In genomic region chr12:108833355-108833733, GRCh38 we compare ENCODE assay signal across 9 cellular contexts. TPM values are rescaled to one million over a fixed set of nuclear protein-coding genes. Genes with fewer than 3 reads are reported as not detected.
DNase-seq lines count a peak whose midpoint lies in the region; ATAC-seq, FAIRE-seq and TF ChIP-seq lines count a peak whose summit lies in the region.
"Had no signal": no experiment of that assay in that cellular context is flagged by ENCODE, and none has a peak within 500 bp of the region (broad histone marks: within the 10 kb centered on the region; RNA-seq: fewer than 3 reads in every experiment).

No MANE protein-coding gene starts in this region.

- TF ChIP-seq CTCF in HFF-Myc (IDR thresholded peaks at IDR 0.05; ENCODE audit: low read depth, low read length, missing control alignments) = no peak
- TF ChIP-seq CTCF in body of pancreas (IDR thresholded peaks at IDR 0.05) = no peak
- TF ChIP-seq CTCF in keratinocyte (optimal IDR thresholded peaks at IDR 0.05 in 1 of 3, IDR thresholded peaks at IDR 0.05 in 1 of 3, conservative IDR thresholded peaks at IDR 0.05 in 1 of 3; ENCODE audit: extremely low read depth in 1 of 3, insufficient read depth in 2 of 3, low read length in 3 of 3) = no peak
- no peak for TF ChIP-seq CTCF in stomach (IDR thresholded peaks at IDR 0.05)

- peaks cover 0 to 2% of the 10 kb centered on the region in 2 donors for H3K36me3 ChIP-seq in body of pancreas (replicated peaks in 1 of 2; ENCODE audit: insufficient read depth in 1 of 2, low read depth in 2 of 2)
- H3K36me3 ChIP-seq in keratinocyte (ENCODE audit: control insufficient read depth in 2 of 2, extremely low read depth in 1 of 2, insufficient read depth in 2 of 2, low read length in 2 of 2) = peaks cover 15 to 51% of the 10 kb centered on the region in 2 experiments
- peaks cover 18 to 45% (median 43%) of the 10 kb centered on the region in 4 donors for H3K36me3 ChIP-seq in stomach

- FAIRE-seq in keratinocyte (lab: Jason Lieb, UNC) = peak; percentile 75

- DNase-seq in HFF-Myc (ENCODE audit: extremely low read depth, low read depth) = no peak
- DNase-seq in body of pancreas = peak in 1 of 4 donors; percentile 35
- no peak for DNase-seq in keratinocyte (ENCODE audit: low read depth, low spot score)
- no peak for DNase-seq in stomach
- no peak for DNase-seq in NCI-H345 treated with DMSO at 0.1 percent for 48 hours (lab: John Stamatoyannopoulos, UW; ENCODE audit: unreplicated experiment)
- no peak for DNase-seq in central memory CD4-positive, alpha-beta T cell
- DNase-seq: NCI-H1105 had no signal

- H3K4me3 ChIP-seq in HFF-Myc (replicated peaks; ENCODE audit: low read depth, low read length) = peak overlapping the region; percentile 14
- no peak overlapping the region for H3K4me3 ChIP-seq in body of pancreas
- peak overlapping the region in 2 of 3 experiments; percentile 53 to 59 for H3K4me3 ChIP-seq in keratinocyte (ENCODE audit: control insufficient read depth in 2 of 3, extremely low read depth in 1 of 3, insufficient read depth in 2 of 3, low read depth in 1 of 3, low read length in 3 of 3)
- no peak overlapping the region for H3K4me3 ChIP-seq in stomach

- H3K27me3 ChIP-seq in body of pancreas (no peaks in the 10 kb centered on the region), keratinocyte (ENCODE audit: control insufficient read depth, extremely low read depth, insufficient read depth, low read length) (no peaks in the 10 kb centered on the region), stomach (no peaks in the 10 kb centered on the region)

- H3K9ac ChIP-seq in keratinocyte (ENCODE audit: control insufficient read depth, extremely low read depth, insufficient read depth, low read length) = peak overlapping the region; percentile 73

- dilution Hi-C loops in keratinocyte (cut with MboI; ENCODE audit: extremely low pct_ligation_motif_present, low sequenced_read_pairs) = no loop called here

- H3K27ac ChIP-seq in body of pancreas (peak overlapping the region; percentile 8 to 76 (median 61)), keratinocyte (ENCODE audit: control insufficient read depth, insufficient read depth, low read length) (peak overlapping the region; percentile 90), stomach (peak overlapping the region; percentile 48 to 80 (median 69))

- intact Hi-C loops in body of pancreas (cut with DNase I) = no loop called here
- intact Hi-C loops in stomach (cut with DNase I; ENCODE audit: low total_unique reads) = no loop called here

- H4K20me1 ChIP-seq in keratinocyte (ENCODE audit: control insufficient read depth, extremely low read depth, insufficient read depth, low read length) = no peaks in the 10 kb centered on the region

- ATAC-seq in body of pancreas (peak; percentile 22), HG03520 (IDR thresholded peaks at IDR 0.05; ENCODE audit: unreplicated experiment) (no peak), GM21825 (IDR thresholded peaks at IDR 0.05; ENCODE audit: unreplicated experiment) (no peak)

- H3K4me2 ChIP-seq in keratinocyte (ENCODE audit: control insufficient read depth, extremely low read depth, insufficient read depth, low read depth, low read length) = peak overlapping the region; percentile 90

- H3K9me3 ChIP-seq in body of pancreas (no peaks in the 10 kb centered on the region), keratinocyte (ENCODE audit: control insufficient read depth, low read depth, low read length) (no peaks in the 10 kb centered on the region), stomach (no peaks in the 10 kb centered on the region)

- H3K79me2 ChIP-seq in keratinocyte (ENCODE audit: control insufficient read depth, insufficient read depth, low read length) = peaks cover 65% of the 10 kb centered on the region

- 76% methylated on average over 9 of the region's 9 CpGs for WGBS in body of pancreas, 2 donors
- WGBS in stomach, 5 donors = 25 to 59% (median 50%) methylated on average over 9 of the region's 9 CpGs

- TF ChIP-seq EP300 in stomach (IDR thresholded peaks at IDR 0.05) = no peak

- no peak for TF ChIP-seq POLR2A in body of pancreas (IDR thresholded peaks at IDR 0.05)
- no peak for TF ChIP-seq POLR2A in stomach (IDR thresholded peaks at IDR 0.05)

- no peak overlapping the region for H2AFZ ChIP-seq in keratinocyte (ENCODE audit: control insufficient read depth, low read length)

- H3K4me1 ChIP-seq in body of pancreas (peaks cover 32% of the 10 kb centered on the region), keratinocyte (ENCODE audit: control insufficient read depth, extremely low read depth, insufficient read depth, low read length) (peaks cover 57% of the 10 kb centered on the region), stomach (peaks cover 28 to 77% (median 45%) of the 10 kb centered on the region in 4 donors)

- H3K9me1 ChIP-seq in keratinocyte (ENCODE audit: control insufficient read depth, extremely low read depth, insufficient read depth, low read length) = no peaks in the 10 kb centered on the region

RNA-seq across cellular contexts. Expression of gene SSH1, which starts 24.0 kb away (rescaled TPM):
- total RNA-seq in body of pancreas (10 to 100 TPM in 1 of 2 donors, 1 to 10 TPM in 1; 5.6 to 16.9 TPM), stomach (100 to 1,000 TPM in 1 of 5 donors, 10 to 100 TPM in 4; 10.1 to 172 (median 22.9) TPM)
- polyA plus RNA-seq in keratinocyte (16.4 to 23.6 TPM (median 21.2 TPM) in 3 replicates), stomach (1 to 10 TPM; 2.3 to 6.0 (median 3.2) TPM)
- polyA plus RNA-seq in keratinocyte (2011; ENCODE audit: low read depth) = 12.4 TPM
- polyA plus RNA-seq in keratinocyte (2011; cell fraction: cytosol; rRNA removed) = 17.3 and 21.4 TPM in 2 replicates
- polyA plus RNA-seq in keratinocyte (2011; cell fraction: nucleus; rRNA removed) = 37.1 and 57.1 TPM in 2 replicates
- polyA plus RNA-seq in keratinocyte (2012; ENCODE audit: low replicate concordance) = 11.1 and 24.4 TPM in 2 replicates
- polyA minus RNA-seq in keratinocyte = 30.7 to 64.1 TPM (median 44.2 TPM) in 3 replicates
- 20.3 TPM for polyA minus RNA-seq in keratinocyte (2011; cell fraction: cytosol; rRNA and poly(A)+ RNA removed)
- 36.5 and 76.2 TPM in 2 replicates for polyA minus RNA-seq in keratinocyte (2011; cell fraction: nucleus; rRNA and poly(A)+ RNA removed)

RNA-seq across cellular contexts. Expression of gene DAO, which starts 46.5 kb away (rescaled TPM):
- total RNA-seq in body of pancreas = not detected
- polyA plus RNA-seq in keratinocyte = not detected in 3 replicates
- not detected for polyA plus RNA-seq in keratinocyte (2011; ENCODE audit: low read depth)
- not detected in 2 replicates for polyA plus RNA-seq in keratinocyte (2011; cell fraction: cytosol; rRNA removed)
- polyA plus RNA-seq in keratinocyte (2011; cell fraction: nucleus; rRNA removed) = not detected in 2 replicates
- not detected in 2 replicates for polyA plus RNA-seq in keratinocyte (2012; ENCODE audit: low replicate concordance)
- polyA minus RNA-seq in keratinocyte = not detected in 3 replicates
- not detected for polyA minus RNA-seq in keratinocyte (2011; cell fraction: cytosol; rRNA and poly(A)+ RNA removed)
- polyA minus RNA-seq in keratinocyte (2011; cell fraction: nucleus; rRNA and poly(A)+ RNA removed) = not detected in 2 replicates
- total RNA-seq in stomach = not detected
- not detected for polyA plus RNA-seq in stomach

Comparison
In these comparisons a context has a peak if more than half of its experiments do, and no peak if none do; other contexts are left out.
1. H3K4me3 ChIP-seq: peak in HFF-Myc (single experiment) and keratinocyte (2 of 3); none in body of pancreas (0 of 2) and stomach (0 of 4).
2. Peak in every context shown above with its lines, with median percentiles within 50 percentile points of each other: H3K27ac ChIP-seq.